15 cellular contexts compared by ENCODE assay signal in genomic region chr1:24437631-24438396, GRCh38. TPM values are rescaled to one million over a fixed set of nuclear protein-coding genes. Genes with fewer than 3 reads are reported as not detected.
DNase-seq lines count a peak whose midpoint lies in the region; ATAC-seq and TF ChIP-seq lines count a peak whose summit lies in the region.
"Had no signal": no experiment of that assay in that cellular context is flagged by ENCODE, and none has a peak within 500 bp of the region (broad histone marks: within the 10 kb centered on the region; RNA-seq: fewer than 3 reads in every experiment).

No MANE protein-coding gene starts in this region.

- H3K4me3 ChIP-seq in left ventricle myocardium inferior, result peak overlapping the region; percentile 27
- H3K4me3 ChIP-seq in suprapubic skin, result no peak overlapping the region
- H3K4me3 ChIP-seq: PC-9, tibial artery had no signal

- no peak for TF ChIP-seq POLR2A in suprapubic skin (IDR thresholded peaks at IDR 0.05)

- H3K4me1 ChIP-seq in left ventricle myocardium inferior (peaks cover 28% of the 10 kb centered on the region), suprapubic skin (peaks cover 25% of the 10 kb centered on the region)

- TF ChIP-seq CTCF in left ventricle myocardium inferior (IDR thresholded peaks at IDR 0.05; ENCODE audit: borderline replicate concordance) (no peak), suprapubic skin (IDR thresholded peaks at IDR 0.05) (no peak)

- peak overlapping the region; percentile 49 for H3K27ac ChIP-seq in caudate nucleus (ENCODE audit: low read depth, low read length)
- H3K27ac ChIP-seq in left ventricle myocardium inferior (replicated peaks), result peak overlapping the region; percentile 86
- H3K27ac ChIP-seq in suprapubic skin, result peak overlapping the region; percentile 55
- H3K27ac ChIP-seq: 22Rv1, PC-9, tibial artery had no signal

- ATAC-seq in HG02623 (IDR thresholded peaks at IDR 0.05; ENCODE audit: unreplicated experiment) (no peak), HG02763 (IDR thresholded peaks at IDR 0.05; ENCODE audit: unreplicated experiment) (no peak)

- H3K9me3 ChIP-seq in left ventricle myocardium inferior (replicated peaks) (no peaks in the 10 kb centered on the region), suprapubic skin (no peaks in the 10 kb centered on the region)
- H3K9me3 ChIP-seq: tibial artery had no signal

- H3K27me3 ChIP-seq in left ventricle myocardium inferior (ENCODE audit: low read depth) (no peaks in the 10 kb centered on the region), suprapubic skin (no peaks in the 10 kb centered on the region)

- no peak for TF ChIP-seq EP300 in suprapubic skin (IDR thresholded peaks at IDR 0.05)

- DNase-seq in DMS 273 (lab: John Stamatoyannopoulos, UW; ENCODE audit: unreplicated experiment) (peak; percentile 50), DMS 273 treated with DMSO at 0.1 percent for 48 hours (lab: John Stamatoyannopoulos, UW) (no peak), caudate nucleus (lab: John Stamatoyannopoulos, UW) (peak in 1 of 61 donors; percentile 22), left ventricle myocardium inferior (peak; percentile 30), suprapubic skin (ENCODE audit: low spot score in 2 of 2) (peak in 1 of 2 donors; percentile 57)
- DNase-seq in activated naive CD4-positive, alpha-beta T cell treated with Interleukin-2 at 50 U/mL for 16 hours, result no peak
- DNase-seq: activated CD4-positive, alpha-beta T cell treated with anti-CD3 and anti-CD28 coated beads, Interleukin-2, amount 50 U/mL, for 4 hours; activated gamma-delta T cell; naive B cell; PC-9; T-helper 2 cell had no signal

- WGBS in suprapubic skin, result 60% methylated on average over 9 of the region's 9 CpGs

- H3K36me3 ChIP-seq in left ventricle myocardium inferior, result peaks cover 7% of the 10 kb centered on the region
- peaks cover 9% of the 10 kb centered on the region for H3K36me3 ChIP-seq in suprapubic skin

- intact Hi-C loops in left ventricle myocardium inferior (cut with micrococcal nuclease), result no loop called here

RNA-seq across cellular contexts. Expression of gene NIPAL3, which starts 22.2 kb away (rescaled TPM):
- total RNA-seq in left ventricle myocardium inferior, result 30.1 TPM
- total RNA-seq in suprapubic skin, result 10 to 100 TPM; 42.4 to 75.4 (median 64.6) TPM

RNA-seq across cellular contexts. Expression of gene STPG1, which starts 24.2 kb away (rescaled TPM):
- total RNA-seq in left ventricle myocardium inferior (4.9 TPM), suprapubic skin (1 to 10 TPM; 7.2 to 8.5 (median 7.8) TPM)

Comparison
In these comparisons a context has a peak if more than half of its experiments do, and no peak if none do; other contexts are left out.
1. DNase-seq: peak in DMS 273 (single experiment) and left ventricle myocardium inferior (single experiment); none in DMS 273 treated with DMSO at 0.1 percent for 48 hours (single experiment) and activated naive CD4-positive, alpha-beta T cell treated with Interleukin-2 at 50 U/mL for 16 hours (single experiment).
2. Peak in every context shown above with its lines, with median percentiles within 50 percentile points of each other: H3K27ac ChIP-seq.